In the genomic region with DNA sequence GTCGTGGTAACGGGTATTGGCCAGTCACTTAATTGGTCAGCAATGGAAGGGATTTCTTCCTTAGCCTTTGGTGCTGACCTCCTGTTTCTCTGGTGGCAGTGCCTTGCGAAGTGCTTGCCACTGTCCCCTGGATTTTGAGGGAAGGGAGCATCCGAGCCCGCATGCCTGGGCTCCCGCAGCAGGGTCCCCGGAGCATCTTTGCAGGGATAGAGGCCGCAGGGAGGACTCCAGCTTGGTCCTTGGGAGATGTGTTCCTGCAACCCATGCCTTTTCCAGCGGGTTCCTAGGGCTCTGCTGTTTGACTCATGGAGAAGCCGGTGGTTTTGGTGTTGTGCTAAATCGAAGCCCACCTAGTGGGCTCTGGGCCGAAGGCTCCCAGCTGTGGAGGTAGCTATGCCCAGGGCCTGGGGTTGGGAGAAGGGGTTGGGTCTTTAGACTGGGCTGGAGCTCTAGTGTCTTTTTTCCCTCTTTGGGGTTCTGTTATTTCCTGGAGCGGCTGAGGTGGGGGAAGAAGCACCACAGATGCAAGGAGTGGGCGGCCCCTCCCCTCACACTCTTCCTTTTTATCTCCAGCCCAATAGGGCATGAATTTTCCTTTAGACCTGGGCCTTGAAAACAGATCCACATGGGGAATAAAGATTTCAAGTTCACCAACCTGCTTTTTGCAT, we compare ENCODE assay signal across 10 cellular contexts. TPM values are rescaled to one million over a fixed set of nuclear protein-coding genes. Genes with fewer than 3 reads are reported as not detected.
DNase-seq lines count a peak whose midpoint lies in the region; ATAC-seq and TF ChIP-seq lines count a peak whose summit lies in the region.
"Had no signal": no experiment of that assay in that cellular context is flagged by ENCODE, and none has a peak within 500 bp of the region (broad histone marks: within the 10 kb centered on the region; RNA-seq: fewer than 3 reads in every experiment).

No MANE protein-coding gene starts in this region.

- H3K4me3 ChIP-seq in ascending aorta, result peak overlapping the region; percentile 54 to 97

- H3K27ac Mint-ChIP-seq in activated CD4-positive, alpha-beta T cell treated with anti-CD3 and anti-CD28 coated beads, Interleukin-2, amount 10 ng/mL, durations not matched to agents 24 days and 14 days, result peak overlapping the region; percentile 85
- peak overlapping the region; percentile 78 to 94 (median 88) for H3K27ac Mint-ChIP-seq in immature natural killer cell
- peak overlapping the region; percentile 72 to 83 for H3K27ac Mint-ChIP-seq in stimulated activated naive CD8-positive, alpha-beta T cell treated with anti-CD3 and anti-CD28 coated beads, Interleukin-15, amount 100 ng/mL, for 72 hours

- H3K36me3 Mint-ChIP-seq in activated CD4-positive, alpha-beta T cell treated with anti-CD3 and anti-CD28 coated beads, Interleukin-2, amount 10 ng/mL, durations not matched to agents 24 days and 14 days (ENCODE audit: low read depth), result peaks cover 48% of the 10 kb centered on the region
- peaks cover 0 to 20% (median 18%) of the 10 kb centered on the region in 3 donors for H3K36me3 Mint-ChIP-seq in immature natural killer cell

- H3K9me3 Mint-ChIP-seq in activated CD4-positive, alpha-beta T cell treated with anti-CD3 and anti-CD28 coated beads, Interleukin-2, amount 10 ng/mL, durations not matched to agents 24 days and 14 days, result no peaks in the 10 kb centered on the region
- no peaks in the 10 kb centered on the region for H3K9me3 Mint-ChIP-seq in immature natural killer cell
- no peaks in the 10 kb centered on the region for H3K9me3 Mint-ChIP-seq in stimulated activated naive CD8-positive, alpha-beta T cell treated with anti-CD3 and anti-CD28 coated beads, Interleukin-15, amount 100 ng/mL, for 72 hours

- peak overlapping the region; percentile 63 to 74 for H3K27ac ChIP-seq in ascending aorta
- H3K27ac ChIP-seq: HL-60, SK-N-MC had no signal

- intact Hi-C loops in activated CD4-positive, alpha-beta T cell treated with anti-CD3 and anti-CD28 coated beads, Interleukin-2, amount 10 ng/mL, durations not matched to agents 24 days and 14 days (cut with micrococcal nuclease), result no loop called here
- intact Hi-C loops in ascending aorta (cut with DNase I), result no loop called here

- DNase-seq in activated CD4-positive, alpha-beta T cell treated with anti-CD3 and anti-CD28 coated beads, Interleukin-2, amount 10 ng/mL, durations not matched to agents 24 days and 14 days, result no peak
- DNase-seq in activated CD4-positive, alpha-beta T cell treated with anti-CD3 and anti-CD28 coated beads for 48 hours, result no peak
- no peak for DNase-seq in ascending aorta (ENCODE audit: low spot score in 2 of 2)
- DNase-seq in immature natural killer cell, result no peak
- no peak for DNase-seq in stimulated activated naive CD8-positive, alpha-beta T cell treated with anti-CD3 and anti-CD28 coated beads, Interleukin-15, amount 100 ng/mL, for 72 hours
- no peak for DNase-seq in nucleus accumbens (lab: John Stamatoyannopoulos, UW)
- DNase-seq in NCI-H69 (lab: John Stamatoyannopoulos, UW), result no peak

- no peak for ATAC-seq in stimulated activated naive CD8-positive, alpha-beta T cell treated with anti-CD3 and anti-CD28 coated beads, Interleukin-15, amount 100 ng/mL, for 72 hours
- no peak for ATAC-seq in esophagus mucosa

- H3K27me3 Mint-ChIP-seq in activated CD4-positive, alpha-beta T cell treated with anti-CD3 and anti-CD28 coated beads, Interleukin-2, amount 10 ng/mL, durations not matched to agents 24 days and 14 days, result no peaks in the 10 kb centered on the region
- peaks cover 2 to 14% (median 2%) of the 10 kb centered on the region in 3 donors for H3K27me3 Mint-ChIP-seq in immature natural killer cell (ENCODE audit: low read depth in 3 of 3)
- H3K27me3 Mint-ChIP-seq in stimulated activated naive CD8-positive, alpha-beta T cell treated with anti-CD3 and anti-CD28 coated beads, Interleukin-15, amount 100 ng/mL, for 72 hours, result no peaks in the 10 kb centered on the region

- no peaks in the 10 kb centered on the region for H3K36me3 ChIP-seq in ascending aorta

- H3K27me3 ChIP-seq in ascending aorta, result no peaks in the 10 kb centered on the region

- peaks cover 7 to 15% of the 10 kb centered on the region in 2 donors for H3K4me1 ChIP-seq in ascending aorta

- H3K4me3 Mint-ChIP-seq in activated CD4-positive, alpha-beta T cell treated with anti-CD3 and anti-CD28 coated beads, Interleukin-2, amount 10 ng/mL, durations not matched to agents 24 days and 14 days, result peak overlapping the region; percentile 85
- peak overlapping the region; percentile 85 to 93 (median 91) for H3K4me3 Mint-ChIP-seq in immature natural killer cell
- H3K4me3 Mint-ChIP-seq in stimulated activated naive CD8-positive, alpha-beta T cell treated with anti-CD3 and anti-CD28 coated beads, Interleukin-15, amount 100 ng/mL, for 72 hours, result peak overlapping the region; percentile 93 to 99

- H3K9me3 ChIP-seq in ascending aorta, result no peaks in the 10 kb centered on the region

- TF ChIP-seq CTCF in ascending aorta (IDR thresholded peaks at IDR 0.05), result no peak

- peaks cover 65% of the 10 kb centered on the region for H3K4me1 Mint-ChIP-seq in activated CD4-positive, alpha-beta T cell treated with anti-CD3 and anti-CD28 coated beads, Interleukin-2, amount 10 ng/mL, durations not matched to agents 24 days and 14 days
- peaks cover 75 to 86% of the 10 kb centered on the region in 2 donors for H3K4me1 Mint-ChIP-seq in immature natural killer cell
- peaks cover 91% of the 10 kb centered on the region for H3K4me1 Mint-ChIP-seq in stimulated activated naive CD8-positive, alpha-beta T cell treated with anti-CD3 and anti-CD28 coated beads, Interleukin-15, amount 100 ng/mL, for 72 hours

RNA-seq across cellular contexts. Expression of a gene that starts 39.0 kb away (rescaled TPM):
- 233 TPM in 2 replicates for total RNA-seq in activated CD4-positive, alpha-beta T cell treated with anti-CD3 and anti-CD28 coated beads, Interleukin-2, amount 10 ng/mL, durations not matched to agents 24 days and 14 days
- 19.7 TPM for total RNA-seq in ascending aorta
- 100 to 1,000 TPM in 1 of 3 donors, 10 to 100 TPM in 2; 43.4 to 133 (median 49.0) TPM for polyA plus RNA-seq in immature natural killer cell
- 6.2 TPM for total RNA-seq in esophagus mucosa

Comparison
In these comparisons a context has a peak if more than half of its experiments do, and no peak if none do; other contexts are left out.
1. RNA of a gene that starts 39.0 kb away (total RNA-seq): 233 TPM in activated CD4-positive, alpha-beta T cell treated with anti-CD3 and anti-CD28 coated beads, Interleukin-2, amount 10 ng/mL, durations not matched to agents 24 days and 14 days; 19.7 TPM in ascending aorta (single experiment) and 6.2 TPM in esophagus mucosa (single experiment); every median in the first group is over 10 times any median in the second.
2. Peak in every context shown above with its lines, with median percentiles within 50 percentile points of each other: H3K27ac Mint-ChIP-seq and H3K4me3 Mint-ChIP-seq.